In genomic region chrX:46576458-46576857, GRCh38 we compare ENCODE assay signal across 9 cellular contexts. TPM values are rescaled to one million over a fixed set of nuclear protein-coding genes. Genes with fewer than 3 reads are reported as not detected.
DNase-seq lines count a peak whose midpoint lies in the region; ATAC-seq and TF ChIP-seq lines count a peak whose summit lies in the region.
"Had no signal": no experiment of that assay in that cellular context is flagged by ENCODE, and none has a peak within 500 bp of the region (broad histone marks: within the 10 kb centered on the region; RNA-seq: fewer than 3 reads in every experiment).

No MANE protein-coding gene starts in this region.

- TF ChIP-seq EP300 in suprapubic skin (IDR thresholded peaks at IDR 0.05), result no peak

- no peaks in the 10 kb centered on the region for H3K9me3 Mint-ChIP-seq in activated T-cell treated with anti-CD3 and anti-CD28 coated beads, Interleukin-2, amount 50 U/mL, for 24 hours
- no peaks in the 10 kb centered on the region for H3K9me3 Mint-ChIP-seq in activated CD8-positive, alpha-beta T cell treated with anti-CD3 and anti-CD28 coated beads, Interleukin-2, amount 10 ng/mL, durations not matched to agents 7 days and 5 days (ENCODE audit: insufficient read depth)

- H3K27me3 ChIP-seq in right cardiac atrium (ENCODE audit: control insufficient read depth, insufficient read depth), result no peaks in the 10 kb centered on the region
- no peaks in the 10 kb centered on the region for H3K27me3 ChIP-seq in suprapubic skin

- CTCF ChIA-PET in activated CD8-positive, alpha-beta T cell treated with anti-CD3 and anti-CD28 coated beads, Interleukin-2, amount 10 ng/mL, durations not matched to agents 7 days and 5 days (lab: Charles Lee), result interaction anchor here (0.6 to 1.9 kb wide), 4 partner anchors 11 to 111 kb away, joined by 3 to 5 read pairs (median 3); no protein-coding TSS in a partner anchor

- peaks cover 44% of the 10 kb centered on the region for H3K4me1 Mint-ChIP-seq in activated T-cell treated with anti-CD3 and anti-CD28 coated beads, Interleukin-2, amount 50 U/mL, for 24 hours (ENCODE audit: low read depth)
- H3K4me1 Mint-ChIP-seq in activated CD8-positive, alpha-beta T cell treated with anti-CD3 and anti-CD28 coated beads, Interleukin-2, amount 10 ng/mL, durations not matched to agents 7 days and 5 days (ENCODE audit: low read depth), result peaks cover 39% of the 10 kb centered on the region

- H3K27ac Mint-ChIP-seq in activated T-cell treated with anti-CD3 and anti-CD28 coated beads, Interleukin-2, amount 50 U/mL, for 24 hours, result peak overlapping the region; percentile 70
- H3K27ac Mint-ChIP-seq in activated CD8-positive, alpha-beta T cell treated with anti-CD3 and anti-CD28 coated beads, Interleukin-2, amount 10 ng/mL, durations not matched to agents 7 days and 5 days, result peak overlapping the region; percentile 12

- no peaks in the 10 kb centered on the region for H3K36me3 ChIP-seq in suprapubic skin
- no peaks in the 10 kb centered on the region for H3K36me3 ChIP-seq in mucosa of descending colon (ENCODE audit: low read depth)
- H3K36me3 ChIP-seq: transverse colon had no signal

- peak overlapping the region; percentile 78 for H3K4me3 Mint-ChIP-seq in activated T-cell treated with anti-CD3 and anti-CD28 coated beads, Interleukin-2, amount 50 U/mL, for 24 hours
- peak overlapping the region; percentile 79 for H3K4me3 Mint-ChIP-seq in activated CD8-positive, alpha-beta T cell treated with anti-CD3 and anti-CD28 coated beads, Interleukin-2, amount 10 ng/mL, durations not matched to agents 7 days and 5 days

- no peak for TF ChIP-seq POLR2A in suprapubic skin (IDR thresholded peaks at IDR 0.05)

- intact Hi-C loops in right cardiac atrium (cut with DNase I) (no loop called here), mucosa of descending colon (cut with DNase I, micrococcal nuclease) (no loop called here)

- no peak for DNase-seq in activated T-cell treated with anti-CD3 and anti-CD28 coated beads, Interleukin-2, amount 50 U/mL, for 24 hours
- no peak for DNase-seq in activated T-cell treated with anti-CD3 and anti-CD28 coated beads, Interleukin-2, amount 50 U/mL, for 1 hour
- no peak for DNase-seq in activated CD8-positive, alpha-beta T cell treated with anti-CD3 and anti-CD28 coated beads, Interleukin-2, amount 10 ng/mL, durations not matched to agents 7 days and 5 days
- DNase-seq in right cardiac atrium (peak in 2 of 3 donors; percentile 39 to 55), suprapubic skin (ENCODE audit: low spot score in 2 of 2) (no peak), mucosa of descending colon (no peak), foreskin melanocyte (no peak)
- DNase-seq: transverse colon had no signal

- TF ChIP-seq CTCF in suprapubic skin (IDR thresholded peaks at IDR 0.05) (no peak), mucosa of descending colon (IDR thresholded peaks at IDR 0.05) (no peak)

- H3K4me1 ChIP-seq in right cardiac atrium (ENCODE audit: control insufficient read depth, insufficient read depth, low read length) (peaks cover 9% of the 10 kb centered on the region), suprapubic skin (peaks cover 18% of the 10 kb centered on the region), mucosa of descending colon (ENCODE audit: low read depth) (peaks cover 7% of the 10 kb centered on the region)

- H3K27ac ChIP-seq in right cardiac atrium (ENCODE audit: low read length) (peak overlapping the region; percentile 87), suprapubic skin (no peak overlapping the region)

- POLR2A ChIA-PET in activated CD8-positive, alpha-beta T cell treated with anti-CD3 and anti-CD28 coated beads, Interleukin-2, amount 10 ng/mL, durations not matched to agents 7 days and 5 days (lab: Charles Lee), result interaction anchor here (1.5 kb wide), 1 partner anchor 11 kb away, joined by 4 read pairs; no protein-coding TSS in a partner anchor

- H3K36me3 Mint-ChIP-seq in activated T-cell treated with anti-CD3 and anti-CD28 coated beads, Interleukin-2, amount 50 U/mL, for 24 hours (ENCODE audit: low read depth), result peaks cover 18% of the 10 kb centered on the region
- H3K36me3 Mint-ChIP-seq in activated CD8-positive, alpha-beta T cell treated with anti-CD3 and anti-CD28 coated beads, Interleukin-2, amount 10 ng/mL, durations not matched to agents 7 days and 5 days (ENCODE audit: low read depth), result peaks cover 23% of the 10 kb centered on the region

- H3K9me3 ChIP-seq in right cardiac atrium (ENCODE audit: control insufficient read depth, low read length) (no peaks in the 10 kb centered on the region), suprapubic skin (no peaks in the 10 kb centered on the region), mucosa of descending colon (no peaks in the 10 kb centered on the region)
- H3K9me3 ChIP-seq: transverse colon had no signal

- H3K4me3 ChIP-seq in right cardiac atrium (ENCODE audit: low read length) (peak overlapping the region; percentile 75), suprapubic skin (peak overlapping the region; percentile 61), mucosa of descending colon (no peak overlapping the region)

- no peak for ATAC-seq in activated CD8-positive, alpha-beta T cell treated with anti-CD3 and anti-CD28 coated beads, Interleukin-2, amount 10 ng/mL, durations not matched to agents 7 days and 5 days
- peak; percentile 29 to 45 for ATAC-seq in right cardiac atrium
- ATAC-seq in mucosa of descending colon, result no peak
- no peak for ATAC-seq in HG03460 (IDR thresholded peaks at IDR 0.05; ENCODE audit: unreplicated experiment)

- peaks cover 27% of the 10 kb centered on the region for H3K27me3 Mint-ChIP-seq in activated T-cell treated with anti-CD3 and anti-CD28 coated beads, Interleukin-2, amount 50 U/mL, for 24 hours
- no peaks in the 10 kb centered on the region for H3K27me3 Mint-ChIP-seq in activated CD8-positive, alpha-beta T cell treated with anti-CD3 and anti-CD28 coated beads, Interleukin-2, amount 10 ng/mL, durations not matched to agents 7 days and 5 days (ENCODE audit: low read depth)

- WGBS in right cardiac atrium, result 27% methylated on average over 3 of the region's 3 CpGs
- 52% methylated on average over 3 of the region's 3 CpGs for WGBS in suprapubic skin

RNA-seq across cellular contexts. Expression of gene CHST7, which starts 2.9 kb away (rescaled TPM):
- 1 to 10 TPM; 5.4 to 6.5 TPM for total RNA-seq in activated CD8-positive, alpha-beta T cell treated with anti-CD3 and anti-CD28 coated beads, Interleukin-2, amount 10 ng/mL, durations not matched to agents 7 days and 5 days
- 10 to 100 TPM; 12.8 to 41.5 (median 16.2) TPM for total RNA-seq in right cardiac atrium
- 10.6 TPM for polyA plus RNA-seq in right cardiac atrium
- total RNA-seq in suprapubic skin, result 1 to 10 TPM; 5.8 to 7.9 (median 7.0) TPM
- 1 to 10 TPM; 1.4 to 4.1 (median 2.7) TPM for total RNA-seq in mucosa of descending colon

RNA-seq across cellular contexts. Expression of gene ZNF674, which starts 31.2 kb away (rescaled TPM):
- 1 to 10 TPM; 3.2 to 4.1 TPM for total RNA-seq in activated CD8-positive, alpha-beta T cell treated with anti-CD3 and anti-CD28 coated beads, Interleukin-2, amount 10 ng/mL, durations not matched to agents 7 days and 5 days
- 1 to 10 TPM; 2.7 to 3.2 (median 3.0) TPM for total RNA-seq in right cardiac atrium
- 1.4 TPM for polyA plus RNA-seq in right cardiac atrium
- total RNA-seq in suprapubic skin, result 1 to 10 TPM; 1.9 to 6.2 (median 3.7) TPM
- 1 to 10 TPM; 4.7 to 6.6 (median 5.8) TPM for total RNA-seq in mucosa of descending colon

Comparison
In these comparisons a context has a peak if more than half of its experiments do, and no peak if none do; other contexts are left out.
1. DNase-seq: peak in right cardiac atrium (2 of 3); none in activated T-cell treated with anti-CD3 and anti-CD28 coated beads, Interleukin-2, amount 50 U/mL, for 24 hours (single experiment), activated T-cell treated with anti-CD3 and anti-CD28 coated beads, Interleukin-2, amount 50 U/mL, for 1 hour (single experiment), activated CD8-positive, alpha-beta T cell treated with anti-CD3 and anti-CD28 coated beads, Interleukin-2, amount 10 ng/mL, durations not matched to agents 7 days and 5 days (single experiment), suprapubic skin (0 of 2), mucosa of descending colon (0 of 3) and foreskin melanocyte (single experiment).
2. ATAC-seq: peak in right cardiac atrium (2 of 2); none in activated CD8-positive, alpha-beta T cell treated with anti-CD3 and anti-CD28 coated beads, Interleukin-2, amount 10 ng/mL, durations not matched to agents 7 days and 5 days (single experiment), mucosa of descending colon (single experiment) and HG03460 (single experiment).